9 cellular contexts compared by ENCODE assay signal in genomic region chr2:59988337-59988736, GRCh38.
"Had no signal": no experiment of that assay in that cellular context is flagged by ENCODE, and none has a peak within 500 bp of the region (broad histone marks: within the 10 kb centered on the region; RNA-seq: fewer than 3 reads in every experiment).

No MANE protein-coding gene starts in this region.

- H3K4me1 ChIP-seq: HAP-1 had no signal

- H3K36me3 ChIP-seq: HAP-1 had no signal

- H3K27ac ChIP-seq: HL-60 had no signal

- H3K4me3 Mint-ChIP-seq: HFFc6, IgD-negative memory B cell had no signal

- H3K27ac Mint-ChIP-seq: HFFc6, IgD-negative memory B cell had no signal

- ATAC-seq: HCT116, HepG2 had no signal

- DNase-seq: GOT3, H7, HFFc6, KBM-7 had no signal

- H3K9me3 Mint-ChIP-seq: IgD-negative memory B cell had no signal

- H3K9me3 ChIP-seq: HAP-1 had no signal

- H3K4me3 ChIP-seq: HAP-1 had no signal
